In the genomic region with DNA sequence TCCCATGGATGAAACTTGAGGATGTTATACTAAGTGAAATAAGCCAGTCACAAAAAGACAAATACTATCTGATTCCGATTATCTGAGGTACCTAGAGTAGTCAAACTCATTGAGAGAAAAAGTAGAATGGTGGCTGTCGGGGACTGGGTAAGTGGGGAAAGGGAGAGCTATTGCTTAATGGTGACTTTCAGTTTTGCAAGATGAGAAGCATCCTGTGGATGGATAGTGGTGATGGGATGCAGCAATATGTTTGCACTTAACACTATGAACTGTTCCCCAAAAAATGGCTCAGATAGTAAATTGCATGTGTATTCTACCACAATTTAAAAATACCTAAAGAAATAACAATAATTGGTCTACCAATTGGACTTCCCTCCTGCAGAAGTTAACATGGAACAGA, we compare ENCODE assay signal across 25 cellular contexts.
"Had no signal": no experiment of that assay in that cellular context is flagged by ENCODE, and none has a peak within 500 bp of the region (broad histone marks: within the 10 kb centered on the region; RNA-seq: fewer than 3 reads in every experiment).

No MANE protein-coding gene starts in this region.

- ATAC-seq: activated T-helper 17 cell treated with anti-CD3 and anti-CD28 coated beads, Interleukin-2, amount 50 U/mL, for 72 hours; K562; Panc1; Right ventricle myocardium inferior; T-helper 17 cell had no signal

- H3K4me3 ChIP-seq: K562, SK-N-MC had no signal

- H3K36me3 Mint-ChIP-seq: activated CD4-positive, alpha-beta memory T cell treated with anti-CD3 and anti-CD28 coated beads for 36 hours; activated naive CD8-positive, alpha-beta T cell had no signal

- H3K27ac ChIP-seq: SK-N-MC had no signal

- DNase-seq: activated B cell treated with CpG ODN at 0.5 μM for 24 hours; activated CD4-positive, alpha-beta memory T cell treated with anti-CD3 and anti-CD28 coated beads for 36 hours; activated CD4-positive, alpha-beta T cell treated with anti-CD3 and anti-CD28 coated beads for 1 hour; activated CD4-positive, alpha-beta T cell treated with anti-CD3 and anti-CD28 coated beads, Interleukin-2, amount 10 ng/mL, durations not matched to agents 7 days and 5 days; activated CD8-positive, alpha-beta memory T cell treated with anti-CD3 and anti-CD28 coated beads for 24 hours; activated gamma-delta T cell; activated naive CD4-positive, alpha-beta T cell treated with anti-CD3 and anti-CD28 coated beads for 36 hours; activated T-cell treated with anti-CD3 and anti-CD28 coated beads, Interleukin-2, amount 50 U/mL, for 48 hours; Karpas-422; NCI-H1048; NCI-H146; NCI-H187 treated with DMSO at 0.1 percent for 48 hours; NCI-H2081 treated with DMSO at 0.1 percent for 48 hours; NCI-H446; NCI-H524; OCI-M1; RPMI8226; T-helper 17 cell; T1000 had no signal

- H3K9me3 Mint-ChIP-seq: activated B cell treated with CpG ODN at 0.5 μM for 24 hours; activated CD4-positive, alpha-beta memory T cell treated with anti-CD3 and anti-CD28 coated beads for 36 hours; activated CD4-positive, alpha-beta T cell treated with anti-CD3 and anti-CD28 coated beads, Interleukin-2, amount 10 ng/mL, durations not matched to agents 7 days and 5 days; activated naive CD4-positive, alpha-beta T cell treated with anti-CD3 and anti-CD28 coated beads for 36 hours; activated T-helper 17 cell treated with anti-CD3 and anti-CD28 coated beads, Interleukin-2, amount 50 U/mL, for 72 hours had no signal

- H3K4me1 Mint-ChIP-seq: activated B cell treated with CpG ODN at 0.5 μM for 24 hours; activated CD4-positive, alpha-beta T cell treated with anti-CD3 and anti-CD28 coated beads, Interleukin-2, amount 10 ng/mL, durations not matched to agents 7 days and 5 days; activated T-helper 17 cell treated with anti-CD3 and anti-CD28 coated beads, Interleukin-2, amount 50 U/mL, for 72 hours; T-helper 17 cell had no signal

- H3K4me3 Mint-ChIP-seq: activated B cell treated with CpG ODN at 0.5 μM for 24 hours; activated CD4-positive, alpha-beta memory T cell treated with anti-CD3 and anti-CD28 coated beads for 36 hours; activated CD4-positive, alpha-beta T cell treated with anti-CD3 and anti-CD28 coated beads, Interleukin-2, amount 10 ng/mL, durations not matched to agents 7 days and 5 days; activated naive CD4-positive, alpha-beta T cell treated with anti-CD3 and anti-CD28 coated beads for 36 hours; activated naive CD8-positive, alpha-beta T cell; activated T-helper 17 cell treated with anti-CD3 and anti-CD28 coated beads, Interleukin-2, amount 50 U/mL, for 72 hours; T-helper 17 cell had no signal

- H3K27ac Mint-ChIP-seq: activated B cell treated with CpG ODN at 0.5 μM for 24 hours; activated CD4-positive, alpha-beta memory T cell treated with anti-CD3 and anti-CD28 coated beads for 36 hours; activated CD4-positive, alpha-beta T cell treated with anti-CD3 and anti-CD28 coated beads, Interleukin-2, amount 10 ng/mL, durations not matched to agents 7 days and 5 days; activated naive CD4-positive, alpha-beta T cell treated with anti-CD3 and anti-CD28 coated beads for 36 hours; activated naive CD8-positive, alpha-beta T cell; activated T-helper 17 cell treated with anti-CD3 and anti-CD28 coated beads, Interleukin-2, amount 50 U/mL, for 72 hours; T-helper 17 cell had no signal
